ENCODE assay signal across 9 cellular contexts in genomic region chr2:203484266-203485112, GRCh38. TPM values are rescaled to one million over a fixed set of nuclear protein-coding genes. Genes with fewer than 3 reads are reported as not detected.
DNase-seq lines count a peak whose midpoint lies in the region; ATAC-seq and TF ChIP-seq lines count a peak whose summit lies in the region.
"Had no signal": no experiment of that assay in that cellular context is flagged by ENCODE, and none has a peak within 500 bp of the region (broad histone marks: within the 10 kb centered on the region; RNA-seq: fewer than 3 reads in every experiment).

No MANE protein-coding gene starts in this region.

- peak overlapping the region; percentile 51 for H3K27ac Mint-ChIP-seq in activated naive CD8-positive, alpha-beta T cell

- no peaks in the 10 kb centered on the region for H3K9me2 ChIP-seq in hepatocyte (replicated peaks; ENCODE audit: insufficient read depth)

- WGBS in hepatocyte (ENCODE audit: low lambda C conversion rate, missing lambda C conversion rate), result 91% methylated on average over 8 of the region's 8 CpGs

- no peaks in the 10 kb centered on the region for H3K9me3 Mint-ChIP-seq in activated naive CD8-positive, alpha-beta T cell (ENCODE audit: low read depth)

- H3K27me3 Mint-ChIP-seq in activated naive CD8-positive, alpha-beta T cell, result no peaks in the 10 kb centered on the region

- no peaks in the 10 kb centered on the region for H3K27me3 ChIP-seq in RWPE2 (ENCODE audit: insufficient read depth, poor library complexity, severe bottlenecking)
- no peaks in the 10 kb centered on the region for H3K27me3 ChIP-seq in hepatocyte
- H3K27me3 ChIP-seq: BLaER1 had no signal

- H3K4me3 ChIP-seq in RWPE2 (ENCODE audit: severe bottlenecking) (no peak overlapping the region), hepatocyte (no peak overlapping the region)
- H3K4me3 ChIP-seq: BLaER1 had no signal

- H3K9me3 ChIP-seq in RWPE2 (ENCODE audit: severe bottlenecking), result no peaks in the 10 kb centered on the region
- no peaks in the 10 kb centered on the region for H3K9me3 ChIP-seq in hepatocyte (ENCODE audit: low read depth)
- H3K9me3 ChIP-seq: BLaER1 had no signal

- H4K20me1 ChIP-seq in hepatocyte (ENCODE audit: insufficient read depth, poor library complexity, severe bottlenecking), result no peaks in the 10 kb centered on the region
- H4K20me1 ChIP-seq: BLaER1 had no signal

- TF ChIP-seq CTCF in RWPE2 (IDR thresholded peaks at IDR 0.05; ENCODE audit: poor library complexity, severe bottlenecking) (peak; percentile 64), hepatocyte (IDR thresholded peaks at IDR 0.05; ENCODE audit: poor library complexity) (peak; percentile 33)

- no peak overlapping the region for H3K4me3 Mint-ChIP-seq in activated naive CD8-positive, alpha-beta T cell

- H3K36me3 Mint-ChIP-seq in activated naive CD8-positive, alpha-beta T cell, result peaks cover 2% of the 10 kb centered on the region

- no peak overlapping the region for H2AFZ ChIP-seq in hepatocyte

- H3K79me2 ChIP-seq in hepatocyte, result peaks cover 9% of the 10 kb centered on the region

- H3K36me3 ChIP-seq in RWPE2 (ENCODE audit: low read depth) (peaks cover 27% of the 10 kb centered on the region), hepatocyte (replicated peaks; ENCODE audit: insufficient read depth, low read depth) (no peaks in the 10 kb centered on the region)
- H3K36me3 ChIP-seq: BLaER1 had no signal

- H3K4me1 ChIP-seq in RWPE2 (ENCODE audit: insufficient read depth, poor library complexity, severe bottlenecking), result peaks cover 3% of the 10 kb centered on the region
- H3K4me1 ChIP-seq in hepatocyte (ENCODE audit: insufficient read depth), result no peaks in the 10 kb centered on the region

- no peak overlapping the region for H3K4me2 ChIP-seq in hepatocyte
- H3K4me2 ChIP-seq: BLaER1 had no signal

- DNase-seq in NCI-H2196 (lab: John Stamatoyannopoulos, UW; ENCODE audit: unreplicated experiment) (peak; percentile 5), NCI-H2196 treated with DMSO at 0.1 percent for 48 hours (lab: John Stamatoyannopoulos, UW; ENCODE audit: unreplicated experiment) (no peak), RWPE2 (ENCODE audit: low spot score) (no peak), hepatocyte (ENCODE audit: low spot score) (no peak)
- DNase-seq in stimulated activated CD4-positive, alpha-beta T cell treated with anti-CD3 and anti-CD28 coated beads, Interleukin-2, amount 100 ng/mL, for 48 hours, result peak; percentile 21 to 25

- H3K4me1 Mint-ChIP-seq in activated naive CD8-positive, alpha-beta T cell (ENCODE audit: low read depth), result peaks cover 12% of the 10 kb centered on the region

- ATAC-seq in HG02798 (IDR thresholded peaks at IDR 0.05; ENCODE audit: poor library complexity, unreplicated experiment), result peak; percentile 86
- ATAC-seq in RWPE2 (ENCODE audit: low read depth), result peak; percentile 75; the same call in 2 of the 3 replicates
- ATAC-seq in GM18873 (IDR thresholded peaks at IDR 0.05; ENCODE audit: low FRiP score, unreplicated experiment), result no peak

- H3K27ac ChIP-seq in RWPE2 (ENCODE audit: poor library complexity, severe bottlenecking) (no peak overlapping the region), hepatocyte (no peak overlapping the region)
- H3K27ac ChIP-seq: BLaER1 had no signal

RNA-seq across cellular contexts. Expression of gene RAPH1, which starts 50.6 kb away (rescaled TPM):
- total RNA-seq in hepatocyte, result 14.6 and 22.1 TPM in 2 replicates
- polyA plus RNA-seq in hepatocyte, result 8.3 and 12.9 TPM in 2 replicates

Comparison
In these comparisons a context has a peak if more than half of its experiments do, and no peak if none do; other contexts are left out.
1. DNase-seq: peak in NCI-H2196 (single experiment) and stimulated activated CD4-positive, alpha-beta T cell treated with anti-CD3 and anti-CD28 coated beads, Interleukin-2, amount 100 ng/mL, for 48 hours (2 of 2); none in NCI-H2196 treated with DMSO at 0.1 percent for 48 hours (single experiment), RWPE2 (single experiment) and hepatocyte (single experiment).